Comparison of ENCODE assay signal across 23 cellular contexts in genomic region chr10:12107781-12108180, GRCh38.
"Had no signal": no experiment of that assay in that cellular context is flagged by ENCODE, and none has a peak within 500 bp of the region (broad histone marks: within the 10 kb centered on the region; RNA-seq: fewer than 3 reads in every experiment).

No MANE protein-coding gene starts in this region.

- H3K4me3 ChIP-seq: left ventricle myocardium inferior, lung, mucosa of descending colon, pancreas, psoas muscle, right atrium auricular region, right lobe of liver, smooth muscle cell, suprapubic skin, thoracic aorta, tibial artery, upper lobe of right lung had no signal

- H3K27ac ChIP-seq: left ventricle myocardium inferior, pancreas, psoas muscle, right atrium auricular region, right lobe of liver, suprapubic skin, thoracic aorta, tibial artery, upper lobe of right lung had no signal

- H3K27me3 ChIP-seq: pancreas, right atrium auricular region, right lobe of liver, suprapubic skin, tibial artery, upper lobe of right lung had no signal

- FAIRE-seq: keratinocyte, pancreas, urothelium cell line had no signal

- H3K4me1 ChIP-seq: left ventricle myocardium inferior, pancreas, psoas muscle, right atrium auricular region, right lobe of liver, suprapubic skin, tibial artery, upper lobe of right lung had no signal

- H3K4me2 ChIP-seq: smooth muscle cell had no signal

- H3K9me3 ChIP-seq: left ventricle myocardium inferior, mucosa of descending colon, pancreas, psoas muscle, right atrium auricular region, right lobe of liver, suprapubic skin, thoracic aorta, tibial artery, upper lobe of right lung had no signal

- DNase-seq: hippocampal formation; left ventricle myocardium inferior; midbrain; mucosa of descending colon; naive thymus-derived CD4-positive, alpha-beta T cell; pancreas; psoas muscle; right lobe of liver; stimulated activated CD4-positive, alpha-beta T cell treated with anti-CD3 and anti-CD28 coated beads, Interleukin-1b, Interleukin-23, amount 100 ng/mL, for 48 hours; stimulated activated CD4-positive, alpha-beta T cell treated with anti-CD3 and anti-CD28 coated beads, Interleukin-2, amount 100 ng/mL, for 48 hours; stimulated activated CD4-positive, alpha-beta T cell treated with anti-CD3 and anti-CD28 coated beads, Interleukin-4, amount 100 ng/mL, for 4 hours; stimulated activated CD8-positive, alpha-beta memory T cell treated with anti-CD3 and anti-CD28 coated beads, Interleukin-4, amount 100 ng/mL, for 48 hours; stimulated activated naive CD8-positive, alpha-beta T cell treated with anti-CD3 and anti-CD28 coated beads, Interleukin-15, Interleukin-2, amounts not matched to agents 100 U/mL and 50 U/mL, for 24 hours; tibial artery; trophoblast cell; upper lobe of right lung had no signal
